8 cellular contexts compared by ENCODE assay signal in the genomic region with DNA sequence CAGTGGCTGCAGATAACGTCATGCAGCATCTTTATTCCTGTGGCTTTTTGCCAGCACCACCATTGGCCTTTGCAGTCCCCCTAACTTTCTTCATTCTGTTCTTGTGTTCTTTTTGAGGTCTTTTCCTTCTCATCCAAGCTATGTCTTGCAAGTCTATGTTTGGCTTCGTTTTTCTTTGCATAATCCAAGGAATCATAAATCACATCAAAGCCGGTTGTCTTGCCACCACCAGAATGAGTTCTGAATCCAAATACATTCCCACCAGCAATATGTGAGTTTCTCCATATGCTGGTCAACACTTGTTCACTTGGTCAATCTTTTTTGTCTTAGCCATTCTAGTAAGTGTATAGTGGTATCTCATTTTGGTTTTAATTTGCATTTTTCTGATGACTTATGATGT.
"Had no signal": no experiment of that assay in that cellular context is flagged by ENCODE, and none has a peak within 500 bp of the region (broad histone marks: within the 10 kb centered on the region; RNA-seq: fewer than 3 reads in every experiment).

No MANE protein-coding gene starts in this region.

- DNase-seq: GDM1, GF-D8 had no signal

- FAIRE-seq: G401.6, GM12878, GM12891, GM12892, GM18507, GM19239 had no signal

- H3K4me3 ChIP-seq: GM12878 had no signal

- ATAC-seq: GM12878 had no signal
